In the genomic region with DNA sequence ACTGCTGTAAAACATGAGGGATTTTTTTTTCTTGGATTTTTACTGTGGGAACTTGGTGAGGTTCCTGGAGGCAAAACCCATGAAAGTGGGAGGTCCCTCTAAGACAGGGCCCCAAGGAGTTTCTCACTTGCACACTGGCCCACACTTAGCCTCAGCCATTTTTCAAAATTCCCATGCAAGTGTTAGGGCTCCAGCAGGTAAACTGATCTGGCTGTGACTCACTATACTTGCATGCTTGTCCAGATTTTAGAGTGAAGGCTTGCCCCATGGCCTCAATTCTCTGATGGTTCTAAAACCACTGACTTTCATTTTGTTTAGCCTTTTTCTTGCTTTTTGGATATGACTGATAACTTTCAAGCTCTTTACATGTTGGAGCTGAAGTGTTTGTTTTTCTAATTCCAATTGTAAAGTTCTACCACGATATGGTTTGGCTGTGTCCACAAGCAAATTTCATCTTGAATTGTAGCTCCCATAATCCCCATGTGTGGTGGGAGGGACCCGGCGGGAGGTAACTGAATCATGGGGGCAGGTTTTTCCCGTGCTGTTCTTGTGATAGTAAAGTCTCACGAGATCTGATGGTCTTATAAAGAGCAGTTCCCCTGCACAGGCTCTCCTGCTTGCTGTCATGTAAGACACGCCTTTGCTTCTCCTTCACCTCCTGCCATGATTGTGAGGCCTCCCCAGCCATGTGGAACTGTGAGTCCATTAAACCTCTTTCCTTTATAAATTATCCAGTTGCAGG, we compare ENCODE assay signal across 26 cellular contexts. TPM values are rescaled to one million over a fixed set of nuclear protein-coding genes. Genes with fewer than 3 reads are reported as not detected.
A peak's percentile ranks its signal among the peaks of the same experiment; 100 is the strongest.
DNase-seq lines count a peak whose midpoint lies in the region; ATAC-seq, FAIRE-seq and TF ChIP-seq lines count a peak whose summit lies in the region.
"Had no signal": no experiment of that assay in that cellular context is flagged by ENCODE, and none has a peak within 500 bp of the region (broad histone marks: within the 10 kb centered on the region; RNA-seq: fewer than 3 reads in every experiment).

No MANE protein-coding gene starts in this region.

- H3K36me3 ChIP-seq in IMR-90 (ENCODE audit: control insufficient read depth, insufficient read depth, low read length) (peaks cover 5% of the 10 kb centered on the region; the same call in 1 of the 2 replicates), prostate gland (no peaks in the 10 kb centered on the region)
- H3K36me3 ChIP-seq: uterus had no signal

- no peak overlapping the region for H2AFZ ChIP-seq in IMR-90 (replicated peaks; ENCODE audit: low read length, poor library complexity)
- H2AFZ ChIP-seq: parathyroid adenoma had no signal

- H4K5ac ChIP-seq in IMR-90 (ENCODE audit: low read depth, low read length): no peak overlapping the region

- no peak overlapping the region for H3K18ac ChIP-seq in IMR-90 (ENCODE audit: low read depth, low read length)

- no peaks in the 10 kb centered on the region for H3K27me3 ChIP-seq in IMR-90 (ENCODE audit: control insufficient read depth, insufficient read depth, low read length)
- H3K27me3 ChIP-seq in prostate gland (replicated peaks; ENCODE audit: insufficient read depth): no peaks in the 10 kb centered on the region
- H3K27me3 ChIP-seq in foreskin keratinocyte: no peaks in the 10 kb centered on the region
- H3K27me3 ChIP-seq: left lung, sigmoid colon, testis, uterus had no signal

- H4K91ac ChIP-seq in IMR-90 (ENCODE audit: insufficient read depth, low read depth, low read length): no peak overlapping the region

- TF ChIP-seq POLR2A in IMR-90 (IDR thresholded peaks at IDR 0.05; ENCODE audit: low read depth, low read length) (no peak), prostate gland (IDR thresholded peaks at IDR 0.05) (no peak), GM12891 (IDR thresholded peaks at IDR 0.05; ENCODE audit: low read depth, low read length) (no peak)

- no peak overlapping the region for H3K56ac ChIP-seq in IMR-90 (ENCODE audit: extremely low read depth, insufficient read depth, low read length)

- DNase-seq in IMR-90 (peak; percentile 66), astrocyte of the cerebellum (ENCODE audit: low read depth) (peak; percentile 18), iris pigment epithelial cell (ENCODE audit: low read depth) (peak; percentile 53), prostate gland (ENCODE audit: low spot score) (no peak), foreskin keratinocyte (no peak), GM12891 (ENCODE audit: insufficient read length, low spot score) (no peak)
- no peak for DNase-seq in stimulated activated CD4-positive, alpha-beta T cell treated with anti-CD3 and anti-CD28 coated beads, Interleukin-1b, Interleukin-23, amount 100 ng/mL, for 48 hours
- DNase-seq: AML-193; cortex of kidney; DMS53; left lung; MV-4-11; naive thymus-derived CD8-positive, alpha-beta T cell; NCI-H1694; NCI-H69; sigmoid colon; SW 1271; testis; uterus had no signal

- dilution Hi-C loops in IMR-90 (cut with HindIII; ENCODE audit: low sequenced_read_pairs, unreplicated experiment): no loop called here

- CTCF ChIA-PET in IMR-90 (lab: Yijun Ruan, JAX): no interaction called here

- H3K9me3 ChIP-seq in IMR-90 (ENCODE audit: control insufficient read depth, insufficient read depth, low read length) (no peaks in the 10 kb centered on the region), prostate gland (no peaks in the 10 kb centered on the region)
- H3K9me3 ChIP-seq: left lung, sigmoid colon, testis, uterus had no signal

- no peak overlapping the region for H2BK20ac ChIP-seq in IMR-90 (ENCODE audit: low read depth, low read length)

- H3K14ac ChIP-seq in IMR-90 (replicated peaks; ENCODE audit: low read depth, low read length): no peak overlapping the region

- H3K4me1 ChIP-seq in IMR-90 (ENCODE audit: control insufficient read depth, insufficient read depth, low read length): no peaks in the 10 kb centered on the region; the same call in none of the 2 replicates
- H3K4me1 ChIP-seq in prostate gland (replicated peaks): no peaks in the 10 kb centered on the region
- H3K4me1 ChIP-seq in foreskin keratinocyte: no peaks in the 10 kb centered on the region
- H3K4me1 ChIP-seq: left lung, parathyroid adenoma, sigmoid colon, testis, uterus had no signal

- no CpG with 5 or more reads among the region's 6 CpGs for WGBS in IMR-90 (ENCODE audit: extremely low coverage in 2 of 2, insufficient read length in 1 of 2), 2 experiments
- WGBS in prostate gland: 84% methylated on average over 6 of the region's 6 CpGs

- no peak for TF ChIP-seq RAD21 in IMR-90 (IDR thresholded peaks at IDR 0.05; ENCODE audit: low read length)

- no peak overlapping the region for H3K9ac ChIP-seq in IMR-90 (ENCODE audit: low read depth, low read length)
- H3K9ac ChIP-seq: parathyroid adenoma had no signal

- no peak overlapping the region for H3K4ac ChIP-seq in IMR-90 (ENCODE audit: low read depth, low read length)

- no peak overlapping the region for H3K4me2 ChIP-seq in IMR-90 (ENCODE audit: low read depth, low read length)

- no peak overlapping the region for H2BK5ac ChIP-seq in IMR-90 (ENCODE audit: low read depth, low read length, poor library complexity, severe bottlenecking)

- no peaks in the 10 kb centered on the region for H4K20me1 ChIP-seq in IMR-90 (ENCODE audit: insufficient read depth, low read length)

- in situ Hi-C loops in IMR-90 (cut with MboI; ENCODE audit: low sequenced_read_pairs) (no loop called here), astrocyte of the cerebellum (cut with HindIII; ENCODE audit: low sequenced_read_pairs) (no loop called here)

- no peak overlapping the region for H3K27ac ChIP-seq in IMR-90 (ENCODE audit: insufficient read depth, low read length)
- H3K27ac ChIP-seq in prostate gland: no peak overlapping the region
- no peak overlapping the region for H3K27ac ChIP-seq in foreskin keratinocyte
- H3K27ac ChIP-seq: left lung, parathyroid adenoma, sigmoid colon, testis, uterus had no signal

- H3K23ac ChIP-seq in IMR-90 (ENCODE audit: low read depth, low read length): no peak overlapping the region

- H2BK15ac ChIP-seq in IMR-90 (ENCODE audit: low read depth, low read length): no peak overlapping the region

- ATAC-seq in IMR-90 (ENCODE audit: low read depth) (peak; percentile 89), foreskin keratinocyte (no peak)
- ATAC-seq: GM12878; HCT116; left lung; naive thymus-derived CD8-positive, alpha-beta T cell; Right ventricle myocardium inferior; stimulated activated memory B cell treated with anti-CD40 and anti-IgM and Interleukin-4, amounts not matched to agents 10 μg/mL and 1 μg/mL and 100 μg/mL, for 72 hours had no signal

- no peaks in the 10 kb centered on the region for H3K79me1 ChIP-seq in IMR-90 (ENCODE audit: low read depth in 1 of 2, low read length in 2 of 2)

- H4K8ac ChIP-seq in IMR-90 (ENCODE audit: low read depth in 2 of 2, low read length in 2 of 2): no peak overlapping the region

- TF ChIP-seq CTCF in IMR-90 (conservative IDR thresholded peaks at IDR 0.05; ENCODE audit: low read depth, low read length): no peak
- no peak for TF ChIP-seq CTCF in astrocyte of the cerebellum (IDR thresholded peaks at IDR 0.05; ENCODE audit: low read depth, low read length, missing control alignments)
- no peak for TF ChIP-seq CTCF in prostate gland (IDR thresholded peaks at IDR 0.05)
- no peak for TF ChIP-seq CTCF in foreskin keratinocyte (conservative IDR thresholded peaks at IDR 0.05)

- FAIRE-seq in GM12891 (lab: Jason Lieb, UNC): no peak
- FAIRE-seq: endometrium, GM12878, TTC549 had no signal

- no peak overlapping the region for H2AK9ac ChIP-seq in IMR-90 (replicated peaks; ENCODE audit: low read depth, low read length, poor library complexity)

- H3K4me3 ChIP-seq in IMR-90 (ENCODE audit: insufficient read depth, low read depth, low read length): no peak overlapping the region
- no peak overlapping the region for H3K4me3 ChIP-seq in astrocyte of the cerebellum (ENCODE audit: low read depth, low read length)
- no peak overlapping the region for H3K4me3 ChIP-seq in prostate gland
- H3K4me3 ChIP-seq: GM12878, left lung, sigmoid colon, testis, uterus had no signal

- H2BK120ac ChIP-seq in IMR-90 (ENCODE audit: low read depth, low read length): no peak overlapping the region

- POLR2A ChIA-PET in IMR-90 (lab: Charles Lee; ENCODE audit: unreplicated experiment): no interaction called here

- BruUV-seq in IMR-90 (replicated peaks; lab: Mats Ljungman, UMichigan): no TSS peak

- H2AK5ac ChIP-seq in IMR-90 (ENCODE audit: low read depth, low read length): no peak overlapping the region

- intact Hi-C loops in IMR-90 (cut with micrococcal nuclease) (no loop called here), prostate gland (cut with DNase I) (no loop called here)

- no peaks in the 10 kb centered on the region for H3K9me1 ChIP-seq in IMR-90 (ENCODE audit: insufficient read depth, low read length)

TF ChIP-seq in IMR-90, 13 proteins besides CTCF, POLR2A, EP300 and RAD21 (continues in another document):
- TF ChIP-seq MXI1 (IDR thresholded peaks at IDR 0.05; ENCODE audit: borderline replicate concordance, low read depth, low read length) (no peak), NFE2L2 (IDR thresholded peaks at IDR 0.05; ENCODE audit: low read depth, low read length) (no peak)

TF ChIP-seq in GM12891, 5 proteins besides CTCF, POLR2A, EP300 and RAD21:
- TF ChIP-seq TAF1 (IDR thresholded peaks at IDR 0.05; ENCODE audit: low read depth, low read length): no peak
- TF ChIP-seq POLR2AphosphoS5 (IDR thresholded peaks at IDR 0.05; ENCODE audit: low read depth, low read length): no peak
- no peak for TF ChIP-seq POU2F2 (IDR thresholded peaks at IDR 0.05; ENCODE audit: low read depth, low read length)
- no peak for TF ChIP-seq SPI1 (IDR thresholded peaks at IDR 0.05; ENCODE audit: low read depth, low read length)
- TF ChIP-seq PAX5 (IDR thresholded peaks at IDR 0.05; ENCODE audit: insufficient read depth, low read length, severe bottlenecking): no peak

RNA-seq across cellular contexts. Expression of a gene that starts 37.7 kb away (rescaled TPM):
- 17.9 and 18.3 TPM in 2 replicates for total RNA-seq in IMR-90 (2012; rRNA removed)
- 11.3 and 14.2 TPM in 2 replicates for polyA plus RNA-seq in IMR-90 (2012; rRNA removed)
- 6.7 and 9.1 TPM in 2 replicates for polyA plus RNA-seq in IMR-90 (2012; cell fraction: cytosol; rRNA removed)
- 5.4 and 24.3 TPM in 2 replicates for polyA plus RNA-seq in IMR-90 (2012; cell fraction: nucleus; rRNA removed; ENCODE audit: low replicate concordance)
- 10 to 100 TPM; 37.5 to 54.6 TPM for total RNA-seq in prostate gland
- total RNA-seq in foreskin keratinocyte: 11.6 and 12.9 TPM in 2 replicates
- polyA plus RNA-seq in foreskin keratinocyte: 10.4 and 13.5 TPM in 2 replicates
- 42.5 TPM for polyA plus RNA-seq in GM12891 (2012; ENCODE audit: low read depth, missing spikeins)

Comparison
In these comparisons a context has a peak if more than half of its experiments do, and no peak if none do; other contexts are left out.
1. DNase-seq: peak in IMR-90 (single experiment), astrocyte of the cerebellum (single experiment) and iris pigment epithelial cell (single experiment); none in prostate gland (single experiment), stimulated activated CD4-positive, alpha-beta T cell treated with anti-CD3 and anti-CD28 coated beads, Interleukin-1b, Interleukin-23, amount 100 ng/mL, for 48 hours (single experiment), foreskin keratinocyte (0 of 2) and GM12891 (single experiment).